11 cellular contexts compared by ENCODE assay signal in the genomic region with DNA sequence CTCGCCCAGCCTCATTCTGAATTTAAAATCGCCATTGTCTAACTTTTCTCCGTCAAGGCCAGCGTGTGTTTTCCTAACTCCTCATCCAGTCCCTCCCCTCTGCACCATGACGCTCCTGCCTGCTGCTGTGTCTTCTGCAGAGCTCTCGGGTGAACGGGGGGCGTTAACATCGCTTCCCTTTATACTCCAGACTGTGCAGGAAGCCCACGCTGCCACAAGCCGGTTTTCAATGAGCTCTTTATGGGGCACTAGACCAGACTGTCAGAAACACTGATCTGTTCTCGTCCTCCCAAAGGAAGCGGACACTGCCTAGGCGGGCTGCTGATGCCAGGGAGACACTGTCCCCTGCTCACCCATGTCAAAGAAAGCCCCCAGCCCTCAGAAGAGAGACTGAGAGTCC. TPM values are rescaled to one million over a fixed set of nuclear protein-coding genes. Genes with fewer than 3 reads are reported as not detected.
DNase-seq lines count a peak whose midpoint lies in the region; ATAC-seq, FAIRE-seq and TF ChIP-seq lines count a peak whose summit lies in the region.
"Had no signal": no experiment of that assay in that cellular context is flagged by ENCODE, and none has a peak within 500 bp of the region (broad histone marks: within the 10 kb centered on the region; RNA-seq: fewer than 3 reads in every experiment).

No MANE protein-coding gene starts in this region.

- peak; percentile 5 for ATAC-seq in HG03108 (IDR thresholded peaks at IDR 0.05; ENCODE audit: unreplicated experiment)
- no peak for ATAC-seq in T-helper 17 cell
- peak; percentile 14 to 17 for ATAC-seq in naive B cell (ENCODE audit: low read depth in 2 of 2)

- no peak overlapping the region for H3K27ac Mint-ChIP-seq in T-helper 17 cell
- peak overlapping the region; percentile 99 to 100 (median 100) for H3K27ac Mint-ChIP-seq in naive B cell
- no peak overlapping the region for H3K27ac Mint-ChIP-seq in activated T-cell treated with anti-CD3 and anti-CD28 coated beads, Interleukin-2, amount 50 U/mL, for 24 hours
- H3K27ac Mint-ChIP-seq: activated naive CD4-positive, alpha-beta T cell treated with anti-CD3 and anti-CD28 coated beads, Interleukin-2, amount 50 U/mL, for 24 hours had no signal

- no peak overlapping the region for H3K4me3 ChIP-seq in kidney (ENCODE audit: low read length in 2 of 2)
- H3K4me3 ChIP-seq: smooth muscle cell had no signal

- DNase-seq in GM10266 (ENCODE audit: extremely low spot score) (peak; percentile 60), T-helper 17 cell (no peak), naive B cell (peak; percentile 56), NCI-H128 (lab: John Stamatoyannopoulos, UW; ENCODE audit: unreplicated experiment) (no peak), kidney (no peak), HTR-8/SVneo (ENCODE audit: insufficient read length, low spot score) (no peak)
- no peak for DNase-seq in activated T-cell treated with anti-CD3 and anti-CD28 coated beads, Interleukin-2, amount 50 U/mL, for 24 hours
- DNase-seq: NCI-H82 had no signal

- H3K9me3 ChIP-seq in T-helper 17 cell (ENCODE audit: control insufficient read depth, low read length, poor library complexity, severe bottlenecking) (no peaks in the 10 kb centered on the region), kidney (ENCODE audit: control insufficient read depth in 1 of 2, low read length in 2 of 2) (no peaks in the 10 kb centered on the region)

- H3K4me1 Mint-ChIP-seq in T-helper 17 cell, result peaks cover 7% of the 10 kb centered on the region
- peaks cover 48 to 84% (median 76%) of the 10 kb centered on the region in 3 donors for H3K4me1 Mint-ChIP-seq in naive B cell
- H3K4me1 Mint-ChIP-seq in activated T-cell treated with anti-CD3 and anti-CD28 coated beads, Interleukin-2, amount 50 U/mL, for 24 hours (ENCODE audit: low read depth), result peaks cover 3% of the 10 kb centered on the region
- H3K4me1 Mint-ChIP-seq: activated naive CD4-positive, alpha-beta T cell treated with anti-CD3 and anti-CD28 coated beads, Interleukin-2, amount 50 U/mL, for 24 hours had no signal

- no peaks in the 10 kb centered on the region for H3K4me1 ChIP-seq in kidney (ENCODE audit: control insufficient read depth in 1 of 2, insufficient read depth in 1 of 2, low read depth in 1 of 2, low read length in 2 of 2)

- H3K4me3 Mint-ChIP-seq in T-helper 17 cell (peak overlapping the region; percentile 67), naive B cell (peak overlapping the region; percentile 76 to 93 (median 89))
- H3K4me3 Mint-ChIP-seq in activated T-cell treated with anti-CD3 and anti-CD28 coated beads, Interleukin-2, amount 50 U/mL, for 24 hours, result no peak overlapping the region
- H3K4me3 Mint-ChIP-seq: activated naive CD4-positive, alpha-beta T cell treated with anti-CD3 and anti-CD28 coated beads, Interleukin-2, amount 50 U/mL, for 24 hours had no signal

- FAIRE-seq in kidney (lab: Jason Lieb, UNC), result no peak
- FAIRE-seq in HTR-8/SVneo (lab: Jason Lieb, UNC), result no peak

- H3K36me3 ChIP-seq in kidney (ENCODE audit: control insufficient read depth in 1 of 2, insufficient read depth in 2 of 2, low read length in 2 of 2), result no peaks in the 10 kb centered on the region

- H3K36me3 Mint-ChIP-seq in T-helper 17 cell (ENCODE audit: low read depth), result peaks cover 3% of the 10 kb centered on the region
- H3K36me3 Mint-ChIP-seq in naive B cell, result peaks cover 9 to 17% of the 10 kb centered on the region in 2 donors
- peaks cover 51% of the 10 kb centered on the region for H3K36me3 Mint-ChIP-seq in activated T-cell treated with anti-CD3 and anti-CD28 coated beads, Interleukin-2, amount 50 U/mL, for 24 hours (ENCODE audit: low read depth)

- H3K9me3 Mint-ChIP-seq in naive B cell, result peaks cover 0 to 4% (median 2%) of the 10 kb centered on the region in 7 donors
- no peaks in the 10 kb centered on the region for H3K9me3 Mint-ChIP-seq in activated T-cell treated with anti-CD3 and anti-CD28 coated beads, Interleukin-2, amount 50 U/mL, for 24 hours
- H3K9me3 Mint-ChIP-seq: activated naive CD4-positive, alpha-beta T cell treated with anti-CD3 and anti-CD28 coated beads, Interleukin-2, amount 50 U/mL, for 24 hours had no signal

- H3K9ac ChIP-seq in kidney (ENCODE audit: low read length in 2 of 2), result no peak overlapping the region

- TF ChIP-seq CTCF in GM10266 (IDR thresholded peaks at IDR 0.05; ENCODE audit: control insufficient read depth, insufficient read depth, low read depth, missing control alignments) (no peak), kidney (IDR thresholded peaks at IDR 0.05; ENCODE audit: borderline replicate concordance, extremely low read depth, insufficient read depth) (no peak)

- intact Hi-C loops in kidney (cut with DNase I), result no loop called here

- H3K27me3 Mint-ChIP-seq in T-helper 17 cell (no peaks in the 10 kb centered on the region), naive B cell (peaks cover 0 to 5% (median 4%) of the 10 kb centered on the region in 3 donors)
- H3K27me3 Mint-ChIP-seq in activated T-cell treated with anti-CD3 and anti-CD28 coated beads, Interleukin-2, amount 50 U/mL, for 24 hours, result no peaks in the 10 kb centered on the region
- H3K27me3 Mint-ChIP-seq: activated naive CD4-positive, alpha-beta T cell treated with anti-CD3 and anti-CD28 coated beads, Interleukin-2, amount 50 U/mL, for 24 hours had no signal

- H3K27ac ChIP-seq in kidney (ENCODE audit: low read depth in 2 of 2, low read length in 2 of 2), result no peak overlapping the region

RNA-seq across cellular contexts. Expression of a gene that starts 13.3 kb away (rescaled TPM):
- not detected for total RNA-seq in T-helper 17 cell
- 1 to 10 TPM in 1 of 6 donors, under 1 TPM in 2, not detected in 3; 0.24 to 1.2 (median 0.43) TPM for polyA plus RNA-seq in naive B cell (ENCODE audit: low read depth in 6 of 6)
- total RNA-seq in kidney, result not detected
- not detected for polyA plus RNA-seq in kidney (ENCODE audit: insufficient read depth, low read depth, low replicate concordance)
- total RNA-seq: smooth muscle cell had no signal
- polyA plus RNA-seq: smooth muscle cell had no signal

RNA-seq across cellular contexts. Expression of a gene that starts 20.5 kb away (rescaled TPM):
- 10 to 100 TPM; 38.3 to 48.7 TPM for total RNA-seq in T-helper 17 cell
- 100 to 1,000 TPM in 1 of 6 donors, 10 to 100 TPM in 5; 44.0 to 148 (median 51.7) TPM for polyA plus RNA-seq in naive B cell (ENCODE audit: low read depth in 6 of 6)
- 58.6 TPM for total RNA-seq in kidney
- 6.8 TPM for polyA plus RNA-seq in kidney (ENCODE audit: insufficient read depth, low read depth, low replicate concordance)

RNA-seq across cellular contexts. Expression of a gene that starts 27.7 kb away (rescaled TPM):
- total RNA-seq in T-helper 17 cell (10 to 100 TPM; 29.1 to 38.9 TPM), kidney (21.3 TPM)
- polyA plus RNA-seq in naive B cell (ENCODE audit: low read depth in 6 of 6) (10 to 100 TPM; 11.0 to 26.0 (median 16.4) TPM), kidney (ENCODE audit: insufficient read depth, low read depth, low replicate concordance) (5.5 TPM)

RNA-seq across cellular contexts. Expression of a gene that starts 56.8 kb away (rescaled TPM):
- total RNA-seq in T-helper 17 cell (not detected), kidney (12.6 TPM)
- polyA plus RNA-seq in naive B cell (ENCODE audit: low read depth in 6 of 6) (1 to 10 TPM in 2 of 6 donors, under 1 TPM in 4; 0.21 to 2.4 (median 0.79) TPM), kidney (ENCODE audit: insufficient read depth, low read depth, low replicate concordance) (6.7 TPM)

RNA-seq across cellular contexts. Expression of a gene that starts 59.2 kb away (rescaled TPM):
- total RNA-seq in T-helper 17 cell (1 to 10 TPM in 1 of 2 donors, not detected in 1; 1.1 TPM), kidney (2.2 TPM)
- polyA plus RNA-seq in naive B cell (ENCODE audit: low read depth in 6 of 6) (10 to 100 TPM; 21.6 to 54.4 (median 34.3) TPM), kidney (ENCODE audit: insufficient read depth, low read depth, low replicate concordance) (not detected)

Comparison
In these comparisons a context has a peak if more than half of its experiments do, and no peak if none do; other contexts are left out.
1. DNase-seq: peak in GM10266 (single experiment) and naive B cell (single experiment); none in T-helper 17 cell (0 of 3), activated T-cell treated with anti-CD3 and anti-CD28 coated beads, Interleukin-2, amount 50 U/mL, for 24 hours (single experiment), NCI-H128 (single experiment), kidney (single experiment) and HTR-8/SVneo (single experiment).
2. H3K27ac Mint-ChIP-seq: peak in naive B cell (6 of 6); none in T-helper 17 cell (single experiment) and activated T-cell treated with anti-CD3 and anti-CD28 coated beads, Interleukin-2, amount 50 U/mL, for 24 hours (single experiment).